ENCODE assay signal across 27 cellular contexts in the genomic region with DNA sequence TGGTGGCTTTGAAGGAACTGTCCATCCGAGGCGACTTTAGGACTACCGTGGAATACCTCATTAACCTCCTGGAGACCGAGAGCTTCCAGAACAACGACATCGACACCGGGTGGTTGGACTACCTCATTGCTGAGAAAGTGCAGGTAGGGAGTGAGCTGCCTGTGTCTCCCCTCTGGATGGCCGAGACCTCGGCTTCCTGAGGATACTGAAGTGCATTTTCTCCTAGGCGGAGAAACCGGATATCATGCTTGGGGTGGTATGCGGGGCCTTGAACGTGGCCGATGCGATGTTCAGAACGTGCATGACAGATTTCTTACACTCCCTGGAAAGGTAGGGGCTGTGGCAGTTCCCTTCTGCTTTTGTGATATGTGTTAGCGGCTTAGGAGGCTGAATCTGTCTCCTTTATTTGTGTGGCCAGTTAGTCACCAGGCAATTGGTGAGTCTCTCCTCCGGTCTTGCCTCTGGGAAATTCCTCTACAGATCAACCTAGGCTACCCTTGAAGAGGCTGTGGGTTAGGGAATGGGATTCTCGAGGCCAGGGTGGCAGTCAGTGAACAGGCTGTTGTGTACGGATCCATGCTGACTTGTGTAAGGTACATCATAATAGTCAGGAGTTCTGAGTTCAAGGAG.
DNase-seq lines count a peak whose midpoint lies in the region; ATAC-seq, FAIRE-seq and TF ChIP-seq lines count a peak whose summit lies in the region.
"Had no signal": no experiment of that assay in that cellular context is flagged by ENCODE, and none has a peak within 500 bp of the region (broad histone marks: within the 10 kb centered on the region; RNA-seq: fewer than 3 reads in every experiment).

No MANE protein-coding gene starts in this region.

- H3K4me3 ChIP-seq in left ventricle myocardium inferior (no peak overlapping the region), keratinocyte (ENCODE audit: control insufficient read depth in 2 of 3, extremely low read depth in 1 of 3, insufficient read depth in 2 of 3, low read depth in 1 of 3, low read length in 3 of 3) (no peak overlapping the region), Karpas-422 (ENCODE audit: low read length) (no peak overlapping the region)
- H3K4me3 ChIP-seq: hepatocyte, skin epidermis had no signal

- H3K4me2 ChIP-seq in keratinocyte (ENCODE audit: control insufficient read depth, extremely low read depth, insufficient read depth, low read depth, low read length): peak overlapping the region; percentile 39
- H3K4me2 ChIP-seq in Karpas-422 (ENCODE audit: low read depth, low read length, poor library complexity, severe bottlenecking): no peak overlapping the region
- H3K4me2 ChIP-seq: hepatocyte, KMS-11 had no signal

- H3K4me1 ChIP-seq in left ventricle myocardium inferior (peaks cover 17% of the 10 kb centered on the region), keratinocyte (ENCODE audit: control insufficient read depth, extremely low read depth, insufficient read depth, low read length) (peaks cover 16% of the 10 kb centered on the region), Karpas-422 (ENCODE audit: low read length) (no peaks in the 10 kb centered on the region)

- dilution Hi-C loops in keratinocyte (cut with MboI; ENCODE audit: extremely low pct_ligation_motif_present, low sequenced_read_pairs): no loop called here

- H3K9ac ChIP-seq in keratinocyte (ENCODE audit: control insufficient read depth, extremely low read depth, insufficient read depth, low read length) (peak overlapping the region; percentile 34), Karpas-422 (ENCODE audit: low read length) (no peak overlapping the region)
- H3K9ac ChIP-seq: KMS-11 had no signal

- no peaks in the 10 kb centered on the region for H3K9me2 ChIP-seq in Karpas-422 (replicated peaks; ENCODE audit: insufficient read depth, low read length)

- no peaks in the 10 kb centered on the region for H4K20me1 ChIP-seq in keratinocyte (ENCODE audit: control insufficient read depth, extremely low read depth, insufficient read depth, low read length)
- no peaks in the 10 kb centered on the region for H4K20me1 ChIP-seq in Karpas-422 (ENCODE audit: insufficient read depth, low read depth, low read length)

- DNase-seq in left ventricle myocardium inferior (no peak), Right ventricle myocardium superior (no peak), T1000 (lab: John Stamatoyannopoulos, UW) (peak; percentile 19), keratinocyte (ENCODE audit: low read depth, low spot score) (no peak), HuH-7.5 (ENCODE audit: low spot score) (no peak), Karpas-422 (no peak)
- DNase-seq in activated T-cell treated with anti-CD3 and anti-CD28 coated beads, Interleukin-2, amount 50 U/mL, for 24 hours: no peak
- DNase-seq: activated naive CD4-positive, alpha-beta T cell treated with anti-CD3 and anti-CD28 coated beads, Interleukin-2, amount 50 U/mL, for 16 hours; activated T-cell treated with anti-CD3 and anti-CD28 coated beads, Interleukin-2, amount 50 U/mL, for 48 hours; CD4-positive, CD25-positive, alpha-beta regulatory T cell; DMS153; islet precursor cell; naive thymus-derived CD8-positive, alpha-beta T cell; NCI-H1105 treated with DMSO at 0.1 percent for 48 hours; NCI-H2107; NCI-H526 treated with DMSO at 0.1 percent for 48 hours; T-helper 9 cell had no signal

- no peak for ATAC-seq in Right ventricle myocardium superior (ENCODE audit: poor library complexity)
- no peak for ATAC-seq in HG03521 (IDR thresholded peaks at IDR 0.05; ENCODE audit: unreplicated experiment)
- ATAC-seq: activated CD4-positive, CD25-positive, alpha-beta regulatory T cell treated with anti-CD3 and anti-CD28 coated beads, Interleukin-2, amount 50 U/mL, for 24 hours; naive thymus-derived CD8-positive, alpha-beta T cell had no signal

- H3K9me1 ChIP-seq in keratinocyte (ENCODE audit: control insufficient read depth, extremely low read depth, insufficient read depth, low read length): no peaks in the 10 kb centered on the region

- H3K36me3 ChIP-seq in left ventricle myocardium inferior: peaks cover 97% of the 10 kb centered on the region
- H3K36me3 ChIP-seq in keratinocyte (ENCODE audit: control insufficient read depth in 2 of 2, extremely low read depth in 1 of 2, insufficient read depth in 2 of 2, low read length in 2 of 2): no peaks in the 10 kb centered on the region
- H3K36me3 ChIP-seq in Karpas-422 (ENCODE audit: insufficient read depth, low read length): peaks cover 14% of the 10 kb centered on the region; the same call in 1 of the 2 replicates

- H3K27ac ChIP-seq in left ventricle myocardium inferior (replicated peaks) (peak overlapping the region; percentile 10), keratinocyte (ENCODE audit: control insufficient read depth, insufficient read depth, low read length) (peak overlapping the region; percentile 78), Karpas-422 (ENCODE audit: low read length) (no peak overlapping the region)
- H3K27ac ChIP-seq: hepatocyte, KMS-11, skin epidermis had no signal

- H3K27me3 Mint-ChIP-seq in activated T-cell treated with anti-CD3 and anti-CD28 coated beads, Interleukin-2, amount 50 U/mL, for 24 hours: no peaks in the 10 kb centered on the region
- H3K27me3 Mint-ChIP-seq: CD4-positive, CD25-positive, alpha-beta regulatory T cell; memory B cell; naive thymus-derived CD8-positive, alpha-beta T cell; stimulated activated naive CD8-positive, alpha-beta T cell treated with anti-CD3 and anti-CD28 coated beads, Interleukin-15, Interleukin-2, amounts not matched to agents 100 ng/mL and 50 ng/mL, for 24 hours had no signal

- peaks cover 6% of the 10 kb centered on the region for H3K9me3 Mint-ChIP-seq in activated T-cell treated with anti-CD3 and anti-CD28 coated beads, Interleukin-2, amount 50 U/mL, for 24 hours
- H3K9me3 Mint-ChIP-seq: CD4-positive, CD25-positive, alpha-beta regulatory T cell; stimulated activated naive CD8-positive, alpha-beta T cell treated with anti-CD3 and anti-CD28 coated beads, Interleukin-15, Interleukin-2, amounts not matched to agents 100 ng/mL and 50 ng/mL, for 24 hours had no signal

- H3K27ac Mint-ChIP-seq in activated T-cell treated with anti-CD3 and anti-CD28 coated beads, Interleukin-2, amount 50 U/mL, for 24 hours: no peak overlapping the region
- H3K27ac Mint-ChIP-seq: memory B cell; naive thymus-derived CD8-positive, alpha-beta T cell; stimulated activated naive CD8-positive, alpha-beta T cell treated with anti-CD3 and anti-CD28 coated beads, Interleukin-15, Interleukin-2, amounts not matched to agents 100 ng/mL and 50 ng/mL, for 24 hours had no signal

- no peak overlapping the region for H2AFZ ChIP-seq in keratinocyte (ENCODE audit: control insufficient read depth, low read length)
- no peak overlapping the region for H2AFZ ChIP-seq in Karpas-422 (ENCODE audit: low read length)
- H2AFZ ChIP-seq: hepatocyte had no signal

- FAIRE-seq in keratinocyte (lab: Jason Lieb, UNC): peak; percentile 75
- FAIRE-seq: colon, endometrium, GM12892 had no signal

- TF ChIP-seq CTCF in left ventricle myocardium inferior (IDR thresholded peaks at IDR 0.05; ENCODE audit: borderline replicate concordance) (no peak), keratinocyte (optimal IDR thresholded peaks at IDR 0.05 in 1 of 3, IDR thresholded peaks at IDR 0.05 in 1 of 3, conservative IDR thresholded peaks at IDR 0.05 in 1 of 3; ENCODE audit: extremely low read depth in 1 of 3, insufficient read depth in 2 of 3, low read length in 3 of 3) (no peak)

- H3K79me2 ChIP-seq in keratinocyte (ENCODE audit: control insufficient read depth, insufficient read depth, low read length) (no peaks in the 10 kb centered on the region), Karpas-422 (ENCODE audit: low read length) (no peaks in the 10 kb centered on the region)
- H3K79me2 ChIP-seq: hepatocyte had no signal

- peaks cover 49% of the 10 kb centered on the region for H3K36me3 Mint-ChIP-seq in activated T-cell treated with anti-CD3 and anti-CD28 coated beads, Interleukin-2, amount 50 U/mL, for 24 hours (ENCODE audit: low read depth)

- H3K27me3 ChIP-seq in left ventricle myocardium inferior (ENCODE audit: low read depth) (no peaks in the 10 kb centered on the region), keratinocyte (ENCODE audit: control insufficient read depth, extremely low read depth, insufficient read depth, low read length) (no peaks in the 10 kb centered on the region), Karpas-422 (ENCODE audit: low read length) (no peaks in the 10 kb centered on the region)
- H3K27me3 ChIP-seq: hepatocyte had no signal

- H3K9me3 ChIP-seq in left ventricle myocardium inferior (replicated peaks) (no peaks in the 10 kb centered on the region), keratinocyte (ENCODE audit: control insufficient read depth, low read depth, low read length) (no peaks in the 10 kb centered on the region), Karpas-422 (ENCODE audit: low read length) (no peaks in the 10 kb centered on the region)

- H3K4me1 Mint-ChIP-seq in activated T-cell treated with anti-CD3 and anti-CD28 coated beads, Interleukin-2, amount 50 U/mL, for 24 hours (ENCODE audit: low read depth): no peaks in the 10 kb centered on the region
- H3K4me1 Mint-ChIP-seq: CD4-positive, CD25-positive, alpha-beta regulatory T cell; memory B cell; naive thymus-derived CD8-positive, alpha-beta T cell had no signal

- no peak overlapping the region for H3K4me3 Mint-ChIP-seq in activated T-cell treated with anti-CD3 and anti-CD28 coated beads, Interleukin-2, amount 50 U/mL, for 24 hours
- H3K4me3 Mint-ChIP-seq: CD4-positive, CD25-positive, alpha-beta regulatory T cell; memory B cell; naive thymus-derived CD8-positive, alpha-beta T cell; stimulated activated naive CD8-positive, alpha-beta T cell treated with anti-CD3 and anti-CD28 coated beads, Interleukin-15, Interleukin-2, amounts not matched to agents 100 ng/mL and 50 ng/mL, for 24 hours had no signal

- intact Hi-C loops in left ventricle myocardium inferior (cut with micrococcal nuclease): no loop called here
- intact Hi-C loops in Right ventricle myocardium superior (cut with DNase I): no loop called here
